Comparison of ENCODE assay signal across 15 cellular contexts in genomic region chr13:77457989-77458388, GRCh38.
DNase-seq lines count a peak whose midpoint lies in the region; ATAC-seq and TF ChIP-seq lines count a peak whose summit lies in the region.
"Had no signal": no experiment of that assay in that cellular context is flagged by ENCODE, and none has a peak within 500 bp of the region (broad histone marks: within the 10 kb centered on the region; RNA-seq: fewer than 3 reads in every experiment).

No MANE protein-coding gene starts in this region.

- H3K27ac Mint-ChIP-seq in GM23338 = no peak overlapping the region
- H3K27ac Mint-ChIP-seq: B cell; CD4-positive, alpha-beta T cell had no signal

- H3K4me1 ChIP-seq in GM23338 (ENCODE audit: insufficient read depth) = peaks cover 4% of the 10 kb centered on the region; the same call in 1 of the 2 replicates
- H3K4me1 ChIP-seq in PC-9 (replicated peaks; ENCODE audit: insufficient read depth) = no peaks in the 10 kb centered on the region
- no peaks in the 10 kb centered on the region for H3K4me1 ChIP-seq in psoas muscle
- peaks cover 6% of the 10 kb centered on the region for H3K4me1 ChIP-seq in A673 (ENCODE audit: insufficient read depth, low read length, poor library complexity, severe bottlenecking)

- BruUV-seq in PC-9 (replicated peaks; lab: Mats Ljungman, UMichigan) (no TSS peak), A673 (replicated peaks; lab: Mats Ljungman, UMichigan) (no TSS peak)

- H3K4me1 Mint-ChIP-seq in GM23338 = peaks cover 15% of the 10 kb centered on the region

- H3K27me3 ChIP-seq in GM23338 (ENCODE audit: insufficient read depth) (no peaks in the 10 kb centered on the region), PC-9 (ENCODE audit: insufficient read depth, low read depth) (no peaks in the 10 kb centered on the region), psoas muscle (ENCODE audit: insufficient read depth in 3 of 3, low read length in 2 of 3) (no peaks in the 10 kb centered on the region), A673 (replicated peaks; ENCODE audit: insufficient read depth, low read depth, low read length, poor library complexity) (no peaks in the 10 kb centered on the region)

- H3K27me3 Mint-ChIP-seq in GM23338 (ENCODE audit: insufficient read depth, low read depth, poor library complexity) = peaks cover under 1% of the 10 kb centered on the region
- H3K27me3 Mint-ChIP-seq: B cell; CD4-positive, alpha-beta T cell had no signal

- H3K36me3 Mint-ChIP-seq in GM23338 (ENCODE audit: low read depth) = no peaks in the 10 kb centered on the region

- H3K4me2 ChIP-seq in GM23338 = no peak overlapping the region
- H3K4me2 ChIP-seq in PC-9 = no peak overlapping the region

- H3K9me3 Mint-ChIP-seq in GM23338 = no peaks in the 10 kb centered on the region
- H3K9me3 Mint-ChIP-seq: CD4-positive, alpha-beta T cell had no signal

- H3K4me3 Mint-ChIP-seq in GM23338 = no peak overlapping the region
- H3K4me3 Mint-ChIP-seq: B cell; CD4-positive, alpha-beta T cell had no signal

- H3K9me2 ChIP-seq in GM23338 (ENCODE audit: insufficient read depth) = no peaks in the 10 kb centered on the region
- H3K9me2 ChIP-seq in PC-9 (ENCODE audit: insufficient read depth) = no peaks in the 10 kb centered on the region

- no peaks in the 10 kb centered on the region for H3F3A ChIP-seq in GM23338 (replicated peaks; ENCODE audit: low read depth)
- H3F3A ChIP-seq in PC-9 (ENCODE audit: insufficient read depth, low read depth) = no peaks in the 10 kb centered on the region

- no peak for DNase-seq in GM23338 (ENCODE audit: low spot score)
- DNase-seq in MV-4-11 (lab: John Stamatoyannopoulos, UW) = peak; percentile 13
- DNase-seq in NCI-H524 (lab: John Stamatoyannopoulos, UW) = peak; percentile 63 to 87
- DNase-seq in PC-9 = no peak
- no peak for DNase-seq in psoas muscle
- DNase-seq in A673 (ENCODE audit: low spot score) = no peak
- DNase-seq: C1 segment of cervical spinal cord; Calu3; CD4-positive, alpha-beta T cell; DND-41; GDM1; HCEC 1CT had no signal

- POLR2A ChIA-PET in PC-9 (lab: Charles Lee; ENCODE audit: unreplicated experiment) = no interaction called here
- POLR2A ChIA-PET in A673 (lab: Charles Lee; ENCODE audit: low non-redundant PET) = no interaction called here

- peak overlapping the region; percentile 35; the same call in 1 of the 2 replicates for H2AFZ ChIP-seq in GM23338
- H2AFZ ChIP-seq in PC-9 = 0 out of 2 replicates have a peak overlapping the region, but pooled peaks have one; percentile 9

- H3K4me3 ChIP-seq in GM23338 (no peak overlapping the region), PC-9 (no peak overlapping the region), psoas muscle (no peak overlapping the region), A673 (ENCODE audit: low read depth, low read length, poor library complexity, severe bottlenecking) (no peak overlapping the region)

- WGBS in psoas muscle, 3 donors = 37 to 43% (median 38%) methylated on average over 3 of the region's 3 CpGs

- no peak for TF ChIP-seq CTCF in GM23338 (conservative IDR thresholded peaks at IDR 0.05; ENCODE audit: low read depth in 2 of 2)
- no peak for TF ChIP-seq CTCF in PC-9 (conservative IDR thresholded peaks at IDR 0.05)
- TF ChIP-seq CTCF in psoas muscle (IDR thresholded peaks at IDR 0.05) = no peak
- no peak for TF ChIP-seq CTCF in A673 (conservative IDR thresholded peaks at IDR 0.05; ENCODE audit: low read depth, low read length)

- no peak overlapping the region for H3K27ac ChIP-seq in GM23338 (ENCODE audit: low read depth)
- no peak overlapping the region for H3K27ac ChIP-seq in PC-9
- H3K27ac ChIP-seq in psoas muscle = no peak overlapping the region
- H3K27ac ChIP-seq in A673 (ENCODE audit: low read depth, low read length, poor library complexity, severe bottlenecking) = no peak overlapping the region
- H3K27ac ChIP-seq: HL-60 had no signal

- ATAC-seq in GM23338 (no peak), psoas muscle (no peak), GM18870 (IDR thresholded peaks at IDR 0.05; ENCODE audit: unreplicated experiment) (no peak)

- H3K9me3 ChIP-seq in PC-9 (ENCODE audit: insufficient read depth, low read depth) = no peaks in the 10 kb centered on the region
- no peaks in the 10 kb centered on the region for H3K9me3 ChIP-seq in psoas muscle
- no peaks in the 10 kb centered on the region for H3K9me3 ChIP-seq in A673 (ENCODE audit: low read depth, low read length, poor library complexity, severe bottlenecking)

- no peaks in the 10 kb centered on the region for H4K20me1 ChIP-seq in GM23338 (replicated peaks; ENCODE audit: insufficient read depth)
- no peaks in the 10 kb centered on the region for H4K20me1 ChIP-seq in PC-9 (ENCODE audit: insufficient read depth)

- CTCF ChIA-PET in PC-9 (lab: Charles Lee) (no interaction called here), A673 (lab: Charles Lee) (interaction anchor here (1.1 kb wide), 1 partner anchor 20 kb away, joined by 3 read pairs; no protein-coding TSS in a partner anchor)

- H3K79me2 ChIP-seq in GM23338 (replicated peaks; ENCODE audit: insufficient read depth) (no peaks in the 10 kb centered on the region), PC-9 (ENCODE audit: low read depth) (no peaks in the 10 kb centered on the region)

- intact Hi-C loops in PC-9 (cut with micrococcal nuclease; ENCODE audit: unreplicated experiment) = no loop called here
- intact Hi-C loops in psoas muscle (cut with DNase I) = no loop called here
- intact Hi-C loops in A673 (cut with micrococcal nuclease; ENCODE audit: unreplicated experiment) = no loop called here

- H3K36me3 ChIP-seq in GM23338 (ENCODE audit: insufficient read depth) (no peaks in the 10 kb centered on the region), PC-9 (ENCODE audit: low read depth) (no peaks in the 10 kb centered on the region), psoas muscle (ENCODE audit: insufficient read depth in 1 of 2, low read depth in 1 of 2) (no peaks in the 10 kb centered on the region), A673 (ENCODE audit: insufficient read depth, low read length, poor library complexity, severe bottlenecking) (no peaks in the 10 kb centered on the region)

TF ChIP-seq in GM23338, 12 proteins besides CTCF, POLR2A, EP300 and RAD21 (continues in another document):
- TF ChIP-seq EZH2phosphoT487 (IDR thresholded peaks at IDR 0.05; ENCODE audit: unreplicated experiment) = no peak
- TF ChIP-seq ZNF331 (CRISPR knock-in tag; IDR thresholded peaks at IDR 0.05; ENCODE audit: low read depth) = no peak
- TF ChIP-seq STAT1 (IDR thresholded peaks at IDR 0.05; ENCODE audit: unreplicated experiment) = no peak
- no peak for TF ChIP-seq REST (IDR thresholded peaks at IDR 0.05; ENCODE audit: unreplicated experiment)
- TF ChIP-seq ZNF114 (CRISPR knock-in tag; IDR thresholded peaks at IDR 0.05) = no peak
- no peak for TF ChIP-seq NANOG (IDR thresholded peaks at IDR 0.05; ENCODE audit: borderline replicate concordance)
- no peak for TF ChIP-seq EZH2 (IDR thresholded peaks at IDR 0.05; ENCODE audit: low read depth, unreplicated experiment)
- no peak for TF ChIP-seq CREB1 (CRISPR knock-in tag; IDR thresholded peaks at IDR 0.05; ENCODE audit: low read depth)
- no peak for TF ChIP-seq JUNB (IDR thresholded peaks at IDR 0.05; ENCODE audit: unreplicated experiment)
- no peak for TF ChIP-seq ETS1 (IDR thresholded peaks at IDR 0.05)
- no peak for TF ChIP-seq POLR2AphosphoS5 (IDR thresholded peaks at IDR 0.05; ENCODE audit: low read depth)

Comparison
In these comparisons a context has a peak if more than half of its experiments do, and no peak if none do; other contexts are left out.
1. DNase-seq: peak in MV-4-11 (single experiment) and NCI-H524 (2 of 2); none in GM23338 (single experiment), PC-9 (0 of 2), psoas muscle (0 of 2) and A673 (single experiment).